25 cellular contexts compared by ENCODE assay signal in the genomic region with DNA sequence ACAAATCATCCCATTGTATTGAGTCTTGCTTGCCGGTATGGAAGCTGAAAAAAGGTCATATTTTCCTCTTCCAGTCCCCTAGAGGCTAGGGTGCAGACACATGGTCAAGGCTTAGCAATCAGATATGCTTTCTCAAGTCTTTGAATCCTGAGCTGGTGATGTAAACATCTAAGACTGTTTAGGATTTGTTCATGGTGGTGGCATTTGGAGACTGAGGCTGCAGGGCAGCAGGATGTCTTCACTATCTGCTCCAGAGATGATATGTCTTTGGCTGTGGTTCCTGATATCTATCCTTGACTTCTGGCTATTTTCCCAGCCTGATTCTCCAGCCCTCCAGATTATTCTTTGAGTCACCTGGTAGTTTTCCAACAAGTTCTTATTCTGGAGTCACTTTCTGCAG. TPM values are rescaled to one million over a fixed set of nuclear protein-coding genes. Genes with fewer than 3 reads are reported as not detected.
DNase-seq lines count a peak whose midpoint lies in the region; ATAC-seq and TF ChIP-seq lines count a peak whose summit lies in the region.
"Had no signal": no experiment of that assay in that cellular context is flagged by ENCODE, and none has a peak within 500 bp of the region (broad histone marks: within the 10 kb centered on the region; RNA-seq: fewer than 3 reads in every experiment).

No MANE protein-coding gene starts in this region.

- in situ Hi-C loops in astrocyte of the cerebellum (cut with HindIII; ENCODE audit: low sequenced_read_pairs), result no loop called here

- DNase-seq in AG08395 (ENCODE audit: low spot score) (peak; percentile 85), HS-5 (ENCODE audit: low read depth) (peak; percentile 44), astrocyte of the cerebellum (ENCODE audit: low read depth) (peak; percentile 6), foreskin fibroblast (peak; percentile 7 to 42), aorta (no peak), medulla oblongata (ENCODE audit: extremely low spot score) (no peak), NCI-H1092 (lab: John Stamatoyannopoulos, UW) (no peak), NCI-H524 (lab: John Stamatoyannopoulos, UW) (no peak)
- DNase-seq: activated CD4-positive, alpha-beta T cell treated with anti-CD3 and anti-CD28 coated beads for 48 hours; activated CD8-positive, alpha-beta memory T cell treated with anti-CD3 and anti-CD28 coated beads, Interleukin-2, amount 50 U/mL, for 4 hours; activated effector memory CD4-positive, alpha-beta T cell treated with anti-CD3 and anti-CD28 coated beads, Interleukin-2, amount 50 U/mL, for 16 hours; amygdala; CD4-positive, alpha-beta T cell; colonic mucosa; H9; KBM-7; left lung; NCI-H1105 treated with DMSO at 0.1 percent for 48 hours; NCI-H2171 treated with DMSO at 0.1 percent for 48 hours; NCI-H748 treated with DMSO at 0.1 percent for 48 hours; OCI-M1; stimulated activated naive CD4-positive, alpha-beta T cell; tibial artery had no signal

- no peak for ATAC-seq in aorta (ENCODE audit: low FRiP score)
- ATAC-seq: left lung had no signal

- H3K27ac ChIP-seq in aorta (ENCODE audit: low read depth in 1 of 2, low read length in 2 of 2), result no peak overlapping the region
- H3K27ac ChIP-seq: colonic mucosa, left lung, neutrophil, SJSA1, tibial artery had no signal

- H3K36me3 ChIP-seq in aorta (ENCODE audit: control insufficient read depth in 1 of 2, insufficient read depth in 2 of 2, low read length in 1 of 2), result no peaks in the 10 kb centered on the region
- H3K36me3 ChIP-seq: colonic mucosa, left lung, neutrophil, SJSA1, tibial artery had no signal

- no peaks in the 10 kb centered on the region for H3K4me1 ChIP-seq in aorta (ENCODE audit: control insufficient read depth in 1 of 2, insufficient read depth in 2 of 2, low read length in 2 of 2)
- H3K4me1 ChIP-seq: colonic mucosa, left lung, SJSA1 had no signal

- H3K9me3 ChIP-seq in aorta (ENCODE audit: control insufficient read depth, low read length), result no peaks in the 10 kb centered on the region
- H3K9me3 ChIP-seq: colonic mucosa, neutrophil, SJSA1, tibial artery had no signal

- intact Hi-C loops in aorta (cut with DNase I), result no loop called here

- TF ChIP-seq CTCF in astrocyte of the cerebellum (IDR thresholded peaks at IDR 0.05; ENCODE audit: low read depth, low read length, missing control alignments), result no peak
- no peak for TF ChIP-seq CTCF in foreskin fibroblast (IDR thresholded peaks at IDR 0.05; ENCODE audit: low read depth, low read length)

- H3K4me3 ChIP-seq in astrocyte of the cerebellum (ENCODE audit: low read depth, low read length) (no peak overlapping the region), foreskin fibroblast (ENCODE audit: low read depth in 1 of 2, low read length in 2 of 2) (no peak overlapping the region), aorta (ENCODE audit: low read length in 2 of 2) (no peak overlapping the region)
- H3K4me3 ChIP-seq: colonic mucosa, left lung, SJSA1, tibial artery had no signal

- no peaks in the 10 kb centered on the region for H3K27me3 ChIP-seq in aorta (ENCODE audit: control insufficient read depth in 1 of 2, insufficient read depth in 2 of 2, low read length in 1 of 2)
- H3K27me3 ChIP-seq: colonic mucosa, left lung, neutrophil, SJSA1, tibial artery had no signal

- WGBS in aorta, 2 donors, result 7 to 21% methylated on average over 1 of the region's 1 CpG

RNA-seq across cellular contexts. Expression of gene DACT1, which starts 50.5 kb away (rescaled TPM):
- total RNA-seq in aorta, result 10 to 100 TPM; 33.6 to 43.6 TPM
- 10 to 100 TPM in 1 of 2 donors, 1 to 10 TPM in 1; 7.5 to 21.2 TPM for polyA plus RNA-seq in aorta

Comparison
In these comparisons a context has a peak if more than half of its experiments do, and no peak if none do; other contexts are left out.
1. DNase-seq: peak in AG08395 (single experiment), HS-5 (single experiment), astrocyte of the cerebellum (single experiment) and foreskin fibroblast (2 of 2); none in aorta (0 of 2), medulla oblongata (single experiment), NCI-H1092 (single experiment) and NCI-H524 (0 of 2).